Comparison of ENCODE assay signal across 30 cellular contexts in the genomic region with DNA sequence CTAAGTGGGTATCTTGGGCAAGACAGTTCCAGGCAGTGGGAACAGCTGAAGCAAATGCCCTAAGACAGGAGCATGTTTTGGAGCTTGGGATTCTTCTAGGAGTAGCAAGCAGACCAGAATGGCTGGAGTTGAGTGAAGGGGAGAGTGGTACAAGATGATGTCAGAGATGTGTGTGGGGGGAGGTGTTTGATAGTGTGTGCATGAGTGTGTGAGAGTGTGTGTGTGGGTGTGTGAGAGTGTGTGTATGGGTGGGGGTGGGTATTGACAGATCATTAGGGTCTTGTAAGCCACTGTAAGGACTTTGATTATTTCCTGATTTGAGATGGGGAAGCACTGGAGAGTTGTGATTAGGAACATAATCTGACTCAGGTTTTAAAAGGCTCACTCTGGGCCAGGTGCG.
"Had no signal": no experiment of that assay in that cellular context is flagged by ENCODE, and none has a peak within 500 bp of the region (broad histone marks: within the 10 kb centered on the region; RNA-seq: fewer than 3 reads in every experiment).

No MANE protein-coding gene starts in this region.

- DNase-seq: activated B cell treated with CpG ODN at 0.5 μM for 24 hours; activated CD4-positive, alpha-beta T cell treated with anti-CD3 and anti-CD28 coated beads for 48 hours; activated CD4-positive, alpha-beta T cell treated with anti-CD3 and anti-CD28 coated beads, Interleukin-2, amount 50 U/mL, for 1 hour; activated CD4-positive, alpha-beta T cell treated with anti-CD3 and anti-CD28 coated beads, Interleukin-2, amount 50 U/mL, for 48 hours; activated CD8-positive, alpha-beta memory T cell treated with anti-CD3 and anti-CD28 coated beads for 24 hours; activated CD8-positive, alpha-beta T cell treated with anti-CD3 and anti-CD28 coated beads for 36 hours; activated effector memory CD4-positive, alpha-beta T cell treated with Interleukin-2 at 50 U/mL for 16 hours; activated gamma-delta T cell treated with Interleukin-2 at 50 U/mL for 16 hours; activated naive CD4-positive, alpha-beta T cell treated with anti-CD3 and anti-CD28 coated beads, Interleukin-2, amount 50 U/mL, for 16 hours; activated naive CD4-positive, alpha-beta T cell treated with Interleukin-2 at 50 U/mL for 16 hours; activated T-cell treated with anti-CD3 and anti-CD28 coated beads, Interleukin-2, amount 50 U/mL, for 4 hours; amniotic stem cell; anterior cingulate cortex; brain microvascular endothelial cell; caudate nucleus; cortex of kidney; dermis blood vessel endothelial cell; effector CD4-positive, alpha-beta T cell; effector memory CD8-positive, alpha-beta T cell; erythroblast; esophagus squamous epithelium; foreskin melanocyte; head of caudate nucleus; T-cell; T1000; WERI-Rb-1 had no signal

- ATAC-seq: activated CD4-positive, CD25-positive, alpha-beta regulatory T cell treated with anti-CD3 and anti-CD28 coated beads, Interleukin-2, amount 50 U/mL, for 24 hours; activated CD8-positive, alpha-beta T cell treated with anti-CD3 and anti-CD28 coated beads for 36 hours; activated T-cell treated with anti-CD3 and anti-CD28 coated beads, Interleukin-2, amount 50 U/mL, for 4 hours; activated T-helper 17 cell treated with anti-CD3 and anti-CD28 coated beads, Interleukin-2, amount 50 U/mL, for 72 hours; effector memory CD8-positive, alpha-beta T cell; T-cell had no signal

- H3K27me3 ChIP-seq: brain microvascular endothelial cell had no signal

- H3K4me3 ChIP-seq: esophagus squamous epithelium had no signal

- H3K4me1 ChIP-seq: esophagus squamous epithelium had no signal

- FAIRE-seq: astrocyte, colon had no signal

- H3K27ac ChIP-seq: brain microvascular endothelial cell, esophagus squamous epithelium, WERI-Rb-1 had no signal

- H3K36me3 ChIP-seq: brain microvascular endothelial cell, esophagus squamous epithelium, WERI-Rb-1 had no signal
